Comparison of ENCODE assay signal across 9 cellular contexts in the genomic region with DNA sequence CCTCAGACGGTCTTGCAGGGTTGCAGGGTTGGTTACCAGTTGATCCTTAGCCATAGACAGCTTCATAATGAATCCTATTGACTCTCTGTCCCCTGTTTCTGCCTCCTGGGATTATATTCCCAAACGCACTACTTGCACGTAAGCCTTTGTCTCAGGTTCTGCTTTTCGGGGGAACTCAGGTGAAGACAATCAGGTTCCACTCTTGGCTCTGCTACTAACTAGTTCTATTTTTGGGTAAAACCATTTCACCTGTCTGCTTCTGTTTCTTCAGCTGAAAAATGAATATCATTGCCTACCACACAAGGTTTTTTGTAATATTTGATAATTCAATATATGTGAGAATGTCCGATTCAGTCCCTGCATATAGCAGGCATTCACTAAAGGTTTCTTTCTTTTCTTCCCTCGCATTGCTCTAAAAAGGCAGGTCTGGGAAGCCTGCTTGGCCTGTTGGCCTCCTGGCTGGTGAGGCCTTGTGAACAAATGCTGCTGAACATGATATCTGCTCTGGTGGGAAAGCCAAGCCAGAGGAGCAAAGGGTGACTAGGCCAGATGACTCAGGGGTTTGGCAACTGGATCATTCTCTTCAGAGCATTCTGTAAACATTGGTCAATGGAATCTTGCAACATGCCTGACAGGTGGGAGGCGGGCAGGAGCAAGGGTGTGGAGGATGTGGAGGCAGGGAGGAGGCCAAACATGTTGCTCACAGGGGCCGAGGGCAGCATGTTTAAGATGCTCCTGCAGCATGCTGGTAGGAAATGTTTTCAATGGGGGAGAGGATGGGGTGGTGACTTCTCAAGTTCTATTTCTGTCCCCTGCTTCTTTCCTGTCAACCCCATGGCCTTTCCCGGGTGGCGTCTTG. TPM values are rescaled to one million over a fixed set of nuclear protein-coding genes. Genes with fewer than 3 reads are reported as not detected.
DNase-seq lines count a peak whose midpoint lies in the region; ATAC-seq, FAIRE-seq and TF ChIP-seq lines count a peak whose summit lies in the region.
"Had no signal": no experiment of that assay in that cellular context is flagged by ENCODE, and none has a peak within 500 bp of the region (broad histone marks: within the 10 kb centered on the region; RNA-seq: fewer than 3 reads in every experiment).

No MANE protein-coding gene starts in this region.

- no peaks in the 10 kb centered on the region for H3K9me3 ChIP-seq in pancreas

- intact Hi-C loops in pancreas (cut with DNase I) = no loop called here

- TF ChIP-seq CTCF in pancreas (IDR thresholded peaks at IDR 0.05) = no peak
- no peak for TF ChIP-seq CTCF in D721Med (IDR thresholded peaks at IDR 0.05; ENCODE audit: insufficient read depth, missing control alignments)

- no peaks in the 10 kb centered on the region for H3K27me3 ChIP-seq in pancreas

- 69 to 78% methylated on average over 10 of the region's 10 CpGs for WGBS in pancreas, 2 donors

- H3K36me3 ChIP-seq in pancreas = no peaks in the 10 kb centered on the region

- no peak overlapping the region for H3K4me3 ChIP-seq in pancreas

- DNase-seq in Daoy (ENCODE audit: low read depth) (peak; percentile 97), NOMO-1 treated with DMSO at 0.1 percent for 48 hours (lab: John Stamatoyannopoulos, UW; ENCODE audit: unreplicated experiment) (peak; percentile 82), pancreas (peak; percentile 70 to 92 (median 82)), D721Med (ENCODE audit: insufficient read length, low spot score) (no peak), anterior cingulate cortex (lab: John Stamatoyannopoulos, UW) (no peak)
- no peak for DNase-seq in stimulated activated naive CD8-positive, alpha-beta T cell treated with anti-CD3 and anti-CD28 coated beads, Interleukin-15, Interleukin-2, amounts not matched to agents 100 U/mL and 50 U/mL, for 24 hours

- peaks cover 7 to 17% (median 7%) of the 10 kb centered on the region in 3 donors for H3K4me1 ChIP-seq in pancreas

- ATAC-seq in esophagus mucosa = peak; percentile 95
- ATAC-seq in pancreas = peak; percentile 92 to 95 (median 94)
- ATAC-seq in GM21723 (IDR thresholded peaks at IDR 0.05; ENCODE audit: unreplicated experiment) = no peak
- ATAC-seq in stimulated activated naive CD8-positive, alpha-beta T cell treated with anti-CD3 and anti-CD28 coated beads, Interleukin-15, Interleukin-2, amounts not matched to agents 100 U/mL and 50 U/mL, for 24 hours = no peak

- H3K27ac ChIP-seq in pancreas = peak overlapping the region in 3 of 4 donors; percentile 17 to 50 (median 49)

- no peak for FAIRE-seq in pancreas (lab: Jason Lieb, UNC)
- no peak for FAIRE-seq in D721Med (lab: Jason Lieb, UNC)
- FAIRE-seq: endometrium had no signal

RNA-seq across cellular contexts. Expression of a gene that starts 23.8 kb away (rescaled TPM):
- 20.3 and 22.3 TPM in 2 replicates for total RNA-seq in Daoy (2014; rRNA removed; shearing (Covaris generic))
- total RNA-seq in esophagus mucosa (21.4 TPM), pancreas (1 to 10 TPM; 2.6 to 6.8 (median 3.5) TPM)
- 1 to 10 TPM; 2.3 to 2.8 TPM for polyA plus RNA-seq in pancreas

Comparison
In these comparisons a context has a peak if more than half of its experiments do, and no peak if none do; other contexts are left out.
1. DNase-seq: peak in Daoy (single experiment), NOMO-1 treated with DMSO at 0.1 percent for 48 hours (single experiment) and pancreas (6 of 6); none in D721Med (single experiment), stimulated activated naive CD8-positive, alpha-beta T cell treated with anti-CD3 and anti-CD28 coated beads, Interleukin-15, Interleukin-2, amounts not matched to agents 100 U/mL and 50 U/mL, for 24 hours (single experiment) and anterior cingulate cortex (0 of 58).
2. ATAC-seq: peak in esophagus mucosa (single experiment) and pancreas (4 of 4); none in GM21723 (single experiment) and stimulated activated naive CD8-positive, alpha-beta T cell treated with anti-CD3 and anti-CD28 coated beads, Interleukin-15, Interleukin-2, amounts not matched to agents 100 U/mL and 50 U/mL, for 24 hours (single experiment).